In the genomic region with DNA sequence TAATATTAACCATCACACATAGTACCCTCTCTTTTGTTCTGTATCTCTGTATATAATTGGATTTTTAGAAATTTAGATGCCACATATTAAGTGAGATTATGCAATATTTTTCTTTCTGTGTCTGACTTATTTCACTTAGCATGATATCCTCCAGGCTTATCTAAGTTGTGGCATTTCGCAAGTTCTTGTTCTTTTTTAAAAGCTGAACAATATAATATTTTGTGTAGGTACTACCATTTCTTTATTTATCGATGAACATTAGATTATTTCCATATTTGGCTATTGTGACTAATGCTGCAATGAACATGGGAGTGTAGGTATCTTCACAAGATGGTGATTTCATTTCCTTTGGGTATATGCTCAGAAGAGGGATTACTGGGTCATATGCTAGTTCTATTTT, we compare ENCODE assay signal across 27 cellular contexts.
"Had no signal": no experiment of that assay in that cellular context is flagged by ENCODE, and none has a peak within 500 bp of the region (broad histone marks: within the 10 kb centered on the region; RNA-seq: fewer than 3 reads in every experiment).

No MANE protein-coding gene starts in this region.

- FAIRE-seq: frontal cortex, pancreas had no signal

- H3K9me3 ChIP-seq: neutrophil, pancreas, right atrium auricular region, suprapubic skin had no signal

- DNase-seq: activated CD4-positive, alpha-beta T cell treated with anti-CD3 and anti-CD28 coated beads, Interleukin-2, amount 10 ng/mL, durations not matched to agents 7 days and 5 days; activated CD4-positive, CD25-positive, alpha-beta regulatory T cell treated with anti-CD3 and anti-CD28 coated beads, Interleukin-2, amount 50 U/mL, for 72 hours; activated CD8-positive, alpha-beta memory T cell treated with anti-CD3 and anti-CD28 coated beads, Interleukin-2, amount 10 ng/mL, durations not matched to agents 7 days and 5 days; activated CD8-positive, alpha-beta T cell treated with anti-CD3 and anti-CD28 coated beads for 36 hours; activated effector memory CD4-positive, alpha-beta T cell treated with anti-CD3 and anti-CD28 coated beads, Interleukin-2, amount 50 U/mL, for 16 hours; activated naive CD4-positive, alpha-beta T cell treated with anti-CD3 and anti-CD28 coated beads, Interleukin-2, amount 50 U/mL, for 16 hours; activated naive CD8-positive, alpha-beta T cell treated with anti-CD3 and anti-CD28 coated beads, Interleukin-2, amount 50 U/mL, for 24 hours; activated T-cell treated with anti-CD3 and anti-CD28 coated beads for 4 hours; aorta; cerebellar nuclear complex; cortex of kidney; endodermal cell; glutamatergic neuron; hippocampal formation; left ventricle myocardium inferior; mammary epithelial cell; midbrain; pancreas; psoas muscle; stimulated activated CD4-positive, alpha-beta T cell treated with anti-CD3 and anti-CD28 coated beads, Interleukin-1b, Interleukin-23, amount 100 ng/mL, for 48 hours; stimulated activated naive CD8-positive, alpha-beta T cell treated with anti-CD3 and anti-CD28 coated beads, Interleukin-15, amount 100 ng/mL, for 72 hours had no signal

- H3K36me3 ChIP-seq: left ventricle myocardium inferior, neutrophil, pancreas, right atrium auricular region, suprapubic skin, tibial nerve had no signal

- H3K4me1 ChIP-seq: left ventricle myocardium inferior, pancreas, psoas muscle, right atrium auricular region, suprapubic skin, tibial nerve had no signal

- H3K4me3 ChIP-seq: left ventricle myocardium inferior, pancreas, psoas muscle, right atrium auricular region, suprapubic skin, tibial nerve had no signal

- ATAC-seq: activated CD8-positive, alpha-beta memory T cell treated with anti-CD3 and anti-CD28 coated beads, Interleukin-2, amount 10 ng/mL, durations not matched to agents 7 days and 5 days; activated CD8-positive, alpha-beta T cell treated with anti-CD3 and anti-CD28 coated beads for 36 hours; activated naive CD8-positive, alpha-beta T cell treated with anti-CD3 and anti-CD28 coated beads, Interleukin-2, amount 50 U/mL, for 24 hours; pancreas; psoas muscle; stimulated activated effector memory CD8-positive, alpha-beta T cell treated with anti-CD3 and anti-CD28 coated beads, Interleukin-12 subunit alpha, Interleukin-12 subunit beta, amount 100 ng/mL, for 72 hours; stimulated activated naive CD8-positive, alpha-beta T cell treated with anti-CD3 and anti-CD28 coated beads, Interleukin-15, amount 100 ng/mL, for 72 hours had no signal

- H3K27me3 ChIP-seq: neutrophil, pancreas, right atrium auricular region, suprapubic skin, tibial nerve had no signal
